ENCODE assay signal across 26 cellular contexts in the genomic region with DNA sequence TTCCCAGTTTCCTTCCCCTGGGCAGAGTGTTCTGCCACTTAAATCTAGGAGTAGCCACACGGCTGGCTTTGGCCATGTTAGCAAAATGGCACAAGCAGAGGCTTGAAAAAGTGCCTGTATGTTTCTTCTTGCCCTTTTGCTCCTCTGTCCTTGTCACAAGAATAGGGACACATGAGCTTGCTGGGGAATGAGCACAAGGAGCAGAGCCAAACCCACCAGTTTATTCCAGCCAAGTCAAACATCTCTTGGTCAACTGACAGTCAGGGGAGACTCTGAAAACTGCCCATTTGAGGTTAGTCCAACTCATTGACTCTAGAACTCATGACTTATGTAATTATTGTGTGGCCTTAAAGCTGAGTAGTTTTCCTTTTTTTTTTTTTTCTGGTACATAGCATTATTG.
"Had no signal": no experiment of that assay in that cellular context is flagged by ENCODE, and none has a peak within 500 bp of the region (broad histone marks: within the 10 kb centered on the region; RNA-seq: fewer than 3 reads in every experiment).

No MANE protein-coding gene starts in this region.

- H3K4me1 ChIP-seq: colonic mucosa, gastroesophageal sphincter, left ventricle myocardium inferior, lower lobe of right lung, parathyroid adenoma, right atrium auricular region, spleen, suprapubic skin, vagina had no signal

- H3K4me3 ChIP-seq: colonic mucosa, gastroesophageal sphincter, heart left ventricle, left ventricle myocardium inferior, lower lobe of right lung, right atrium auricular region, sigmoid colon, skin epidermis, spleen, suprapubic skin, vagina had no signal

- H3K9ac ChIP-seq: parathyroid adenoma had no signal

- H3K9me3 ChIP-seq: colonic mucosa, lower lobe of right lung, neutrophil, suprapubic skin, vagina had no signal

- H3K27me3 ChIP-seq: colonic mucosa, gastroesophageal sphincter, heart left ventricle, neutrophil, right atrium auricular region, sigmoid colon, spleen, suprapubic skin, vagina had no signal

- H3K79me2 ChIP-seq: parathyroid adenoma had no signal

- DNase-seq: central memory CD4-positive, alpha-beta T cell; colonic mucosa; effector CD8-positive, alpha-beta T cell; endodermal cell; foreskin fibroblast; heart left ventricle; hippocampal formation; left cardiac atrium; left ventricle myocardium inferior; lower lobe of right lung; naive thymus-derived CD4-positive, alpha-beta T cell; sigmoid colon; spleen; stimulated activated CD4-positive, alpha-beta T cell treated with anti-CD3 and anti-CD28 coated beads, Interleukin-4, amount 100 ng/mL, for 4 hours; stimulated activated naive CD8-positive, alpha-beta T cell treated with anti-CD3 and anti-CD28 coated beads, Interleukin-15, Interleukin-2, amounts not matched to agents 100 U/mL and 50 U/mL, for 24 hours; trophoblast cell had no signal

- H3K36me3 ChIP-seq: colonic mucosa, gastroesophageal sphincter, heart left ventricle, left ventricle myocardium inferior, lower lobe of right lung, neutrophil, right atrium auricular region, sigmoid colon, spleen, suprapubic skin, vagina had no signal

- H3K27ac ChIP-seq: colonic mucosa, epithelial cell of prostate, gastroesophageal sphincter, heart left ventricle, left ventricle myocardium inferior, lower lobe of right lung, neutrophil, parathyroid adenoma, right atrium auricular region, sigmoid colon, skin epidermis, spleen, suprapubic skin, vagina had no signal

- H2AFZ ChIP-seq: parathyroid adenoma had no signal

- ATAC-seq: esophagus mucosa; gastroesophageal sphincter; heart left ventricle; lower lobe of right lung; naive thymus-derived CD4-positive, alpha-beta T cell; stimulated activated memory B cell treated with anti-CD40 and anti-IgM and Interleukin-4, amounts not matched to agents 10 μg/mL and 1 μg/mL and 100 μg/mL, for 72 hours; stimulated activated naive CD8-positive, alpha-beta T cell treated with anti-CD3 and anti-CD28 coated beads, Interleukin-15, Interleukin-2, amounts not matched to agents 100 U/mL and 50 U/mL, for 24 hours had no signal
